16 cellular contexts compared by ENCODE assay signal in genomic region chr4:7813674-7814073, GRCh38.
DNase-seq lines count a peak whose midpoint lies in the region; ATAC-seq, FAIRE-seq and TF ChIP-seq lines count a peak whose summit lies in the region.
"Had no signal": no experiment of that assay in that cellular context is flagged by ENCODE, and none has a peak within 500 bp of the region (broad histone marks: within the 10 kb centered on the region; RNA-seq: fewer than 3 reads in every experiment).

No MANE protein-coding gene starts in this region.

- peaks cover 12% of the 10 kb centered on the region for H3K27me3 Mint-ChIP-seq in stimulated activated memory B cell treated with anti-CD40 and anti-IgM and Interleukin-4, amounts not matched to agents 10 μg/mL and 1 μg/mL and 100 μg/mL, for 72 hours
- H3K27me3 Mint-ChIP-seq: naive thymus-derived CD8-positive, alpha-beta T cell; T-cell had no signal

- intact Hi-C loops in esophagus muscularis mucosa (cut with DNase I) = no loop called here

- H3K4me1 ChIP-seq in esophagus muscularis mucosa = peaks cover 11 to 66% (median 64%) of the 10 kb centered on the region in 4 donors

- no peaks in the 10 kb centered on the region for H3K27me3 ChIP-seq in esophagus muscularis mucosa

- no peak for ATAC-seq in stimulated activated memory B cell treated with anti-CD40 and anti-IgM and Interleukin-4, amounts not matched to agents 10 μg/mL and 1 μg/mL and 100 μg/mL, for 72 hours
- ATAC-seq: activated CD8-positive, alpha-beta T cell treated with anti-CD3 and anti-CD28 coated beads, Interleukin-2, amount 10 ng/mL, durations not matched to agents 7 days and 5 days; naive thymus-derived CD8-positive, alpha-beta T cell; T-cell had no signal

- TF ChIP-seq EP300 in esophagus muscularis mucosa (IDR thresholded peaks at IDR 0.05) = no peak

- H3K36me3 ChIP-seq in esophagus muscularis mucosa = peaks cover 8 to 45% (median 33%) of the 10 kb centered on the region in 4 donors

- peak; percentile 90 for FAIRE-seq in RCC 7860 (lab: Jason Lieb, UNC)
- FAIRE-seq: endometrium had no signal

- H3K4me3 ChIP-seq in esophagus muscularis mucosa = no peak overlapping the region

- H3K36me3 Mint-ChIP-seq in stimulated activated memory B cell treated with anti-CD40 and anti-IgM and Interleukin-4, amounts not matched to agents 10 μg/mL and 1 μg/mL and 100 μg/mL, for 72 hours = no peaks in the 10 kb centered on the region

- H3K9me3 Mint-ChIP-seq in stimulated activated memory B cell treated with anti-CD40 and anti-IgM and Interleukin-4, amounts not matched to agents 10 μg/mL and 1 μg/mL and 100 μg/mL, for 72 hours = no peaks in the 10 kb centered on the region
- H3K9me3 Mint-ChIP-seq: naive thymus-derived CD8-positive, alpha-beta T cell; T-cell had no signal

- H3K27ac ChIP-seq in esophagus muscularis mucosa (replicated peaks in 1 of 4) = peak overlapping the region; percentile 83 to 87 (median 84)

- no peaks in the 10 kb centered on the region for H3K9me3 ChIP-seq in esophagus muscularis mucosa
- H3K9me3 ChIP-seq: Caco-2 had no signal

- WGBS in esophagus muscularis mucosa = 77% methylated on average over 3 of the region's 3 CpGs

- no peak for TF ChIP-seq CTCF in esophagus muscularis mucosa (IDR thresholded peaks at IDR 0.05)

- no peak for TF ChIP-seq POLR2A in esophagus muscularis mucosa (IDR thresholded peaks at IDR 0.05; ENCODE audit: low read depth)

- DNase-seq in DMS53 (lab: John Stamatoyannopoulos, UW) = peak; percentile 65
- peak; percentile 78 for DNase-seq in RCC 7860 (ENCODE audit: low spot score)
- no peak for DNase-seq in esophagus muscularis mucosa (ENCODE audit: extremely low spot score)
- peak; percentile 94 for DNase-seq in non-pigmented ciliary epithelial cell (ENCODE audit: low read depth)
- no peak for DNase-seq in middle frontal gyrus (ENCODE audit: extremely low spot score, low spot score)
- no peak for DNase-seq in C1 segment of cervical spinal cord (lab: John Stamatoyannopoulos, UW)
- no peak for DNase-seq in activated naive CD4-positive, alpha-beta T cell treated with anti-CD3 and anti-CD28 coated beads, Interleukin-2, amount 50 U/mL, for 16 hours
- DNase-seq: activated CD8-positive, alpha-beta T cell treated with anti-CD3 and anti-CD28 coated beads, Interleukin-2, amount 10 ng/mL, durations not matched to agents 7 days and 5 days; Caco-2; H7; naive thymus-derived CD8-positive, alpha-beta T cell; NCI-H187; NK-92 treated with Interleukin-12 subunit alpha and Interleukin-12 subunit beta, amount 100 ng/mL, for 24 hours; T-cell had no signal

- no peak overlapping the region for H3K27ac Mint-ChIP-seq in stimulated activated memory B cell treated with anti-CD40 and anti-IgM and Interleukin-4, amounts not matched to agents 10 μg/mL and 1 μg/mL and 100 μg/mL, for 72 hours
- H3K27ac Mint-ChIP-seq: activated CD8-positive, alpha-beta T cell treated with anti-CD3 and anti-CD28 coated beads, Interleukin-2, amount 10 ng/mL, durations not matched to agents 7 days and 5 days; naive thymus-derived CD8-positive, alpha-beta T cell; T-cell had no signal

- H3K4me1 Mint-ChIP-seq in stimulated activated memory B cell treated with anti-CD40 and anti-IgM and Interleukin-4, amounts not matched to agents 10 μg/mL and 1 μg/mL and 100 μg/mL, for 72 hours = no peaks in the 10 kb centered on the region

- H3K4me3 Mint-ChIP-seq in stimulated activated memory B cell treated with anti-CD40 and anti-IgM and Interleukin-4, amounts not matched to agents 10 μg/mL and 1 μg/mL and 100 μg/mL, for 72 hours = no peak overlapping the region
- H3K4me3 Mint-ChIP-seq: activated CD8-positive, alpha-beta T cell treated with anti-CD3 and anti-CD28 coated beads, Interleukin-2, amount 10 ng/mL, durations not matched to agents 7 days and 5 days; naive thymus-derived CD8-positive, alpha-beta T cell; T-cell had no signal

Comparison
In these comparisons a context has a peak if more than half of its experiments do, and no peak if none do; other contexts are left out.
1. DNase-seq: peak in DMS53 (single experiment), RCC 7860 (single experiment) and non-pigmented ciliary epithelial cell (single experiment); none in esophagus muscularis mucosa (single experiment), middle frontal gyrus (single experiment), C1 segment of cervical spinal cord (0 of 14) and activated naive CD4-positive, alpha-beta T cell treated with anti-CD3 and anti-CD28 coated beads, Interleukin-2, amount 50 U/mL, for 16 hours (single experiment).